In the genomic region with DNA sequence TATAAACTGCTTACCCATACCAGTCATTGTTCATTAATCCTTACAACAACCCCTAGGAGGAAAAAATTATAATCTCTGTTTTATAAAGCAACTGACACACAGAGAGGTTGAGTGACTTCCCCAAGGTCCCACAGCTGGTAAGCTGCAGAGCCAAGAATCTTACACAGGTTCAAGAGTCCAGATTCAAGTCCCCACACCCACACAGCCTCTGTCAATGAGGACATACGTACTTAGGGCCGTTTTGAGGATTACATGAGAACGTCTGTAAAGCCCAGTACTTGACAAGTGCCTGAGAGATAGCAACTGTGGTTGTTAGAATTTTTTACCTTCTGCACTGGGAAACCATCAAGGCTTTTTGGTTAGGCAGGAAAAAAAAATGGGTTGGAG, we compare ENCODE assay signal across 8 cellular contexts. TPM values are rescaled to one million over a fixed set of nuclear protein-coding genes. Genes with fewer than 3 reads are reported as not detected.
DNase-seq lines count a peak whose midpoint lies in the region; ATAC-seq, FAIRE-seq and TF ChIP-seq lines count a peak whose summit lies in the region.

No MANE protein-coding gene starts in this region.

- H3K9me3 Mint-ChIP-seq in Calu3 (ENCODE audit: low read depth, unreplicated experiment), result no peaks in the 10 kb centered on the region

- H3K4me3 ChIP-seq in K562, result peak overlapping the region; percentile 47; the same call in 1 of the 2 replicates
- peak overlapping the region; percentile 61 for H3K4me3 ChIP-seq in lower lobe of right lung

- H3K27ac Mint-ChIP-seq in Calu3 (ENCODE audit: unreplicated experiment), result peak overlapping the region; percentile 89

- H3K27me3 ChIP-seq in K562 (ENCODE audit: control insufficient read depth in 2 of 2, insufficient read depth in 2 of 2, low read length in 2 of 2), result no peaks in the 10 kb centered on the region
- no peaks in the 10 kb centered on the region for H3K27me3 ChIP-seq in lower lobe of right lung (ENCODE audit: low read depth)

- TF ChIP-seq EP300 in K562 (IDR thresholded peaks at IDR 0.05; ENCODE audit: low read length), result no peak

- no peaks in the 10 kb centered on the region for H3K36me3 ChIP-seq in K562 (ENCODE audit: control insufficient read depth, insufficient read depth, low read length)
- H3K36me3 ChIP-seq in lower lobe of right lung, result no peaks in the 10 kb centered on the region

- no peak for TF ChIP-seq RAD21 in K562 (CRISPR knock-in tag; conservative IDR thresholded peaks at IDR 0.05 in 1 of 2, IDR thresholded peaks at IDR 0.05 in 1 of 2)

- in situ Hi-C loops in K562 (cut with MboI), result no loop called here

- no peaks in the 10 kb centered on the region for H3K27me3 Mint-ChIP-seq in Calu3 (ENCODE audit: unreplicated experiment)

- peaks cover 12% of the 10 kb centered on the region for H3K4me1 Mint-ChIP-seq in Calu3 (ENCODE audit: low read depth, unreplicated experiment)

- H3K4me1 ChIP-seq in K562 (replicated peaks in 1 of 2; ENCODE audit: control insufficient read depth in 2 of 2, insufficient read depth in 2 of 2, low read length in 2 of 2) (peaks cover 11% of the 10 kb centered on the region in 2 experiments; a peak in 4 of 5 replicates), lower lobe of right lung (peaks cover 4% of the 10 kb centered on the region)

- FAIRE-seq in K562 (lab: Jason Lieb, UNC), result peak; percentile 51

- H3K27ac ChIP-seq in K562 (ENCODE audit: extremely low read depth, low read depth, low read length) (0 out of 3 replicates have a peak overlapping the region, but pooled peaks have one; percentile 74), lower lobe of right lung (peak overlapping the region; percentile 81)

- ATAC-seq in HG03066 (IDR thresholded peaks at IDR 0.05; ENCODE audit: low read depth, unreplicated experiment) (peak; percentile 10), K562 (peak; percentile 10), lower lobe of right lung (peak; percentile 34 to 56), HG03520 (IDR thresholded peaks at IDR 0.05; ENCODE audit: unreplicated experiment) (no peak)

- peaks cover 6% of the 10 kb centered on the region for H3K36me3 Mint-ChIP-seq in Calu3 (ENCODE audit: insufficient read depth, unreplicated experiment)

- H3K4me2 ChIP-seq in K562 (ENCODE audit: insufficient read depth, low read length), result peak overlapping the region; percentile 75

- H3K9me3 ChIP-seq in K562 (replicated peaks; ENCODE audit: control insufficient read depth, insufficient read depth, low read depth, low read length) (no peaks in the 10 kb centered on the region), lower lobe of right lung (no peaks in the 10 kb centered on the region)

- no TSS peak for BruUV-seq in Calu3 (replicated peaks; lab: Mats Ljungman, UMichigan)
- BruUV-seq in K562 (replicated peaks; lab: Mats Ljungman, UMichigan), result no TSS peak

- TF ChIP-seq CTCF in Calu3 (IDR thresholded peaks at IDR 0.05; ENCODE audit: unreplicated experiment) (no peak), K562 (IDR thresholded peaks at IDR 0.05 in 2 of 3, conservative IDR thresholded peaks at IDR 0.05 in 1 of 3; ENCODE audit: insufficient read depth in 2 of 3, low read depth in 1 of 3, low read length in 3 of 3) (no peak), lower lobe of right lung (IDR thresholded peaks at IDR 0.05) (no peak)

- CTCF ChIA-PET in Calu3 (lab: Charles Lee), result no interaction called here
- CTCF ChIA-PET in K562 (lab: Yijun Ruan, JAX; ENCODE audit: low intra/inter-chr PET ratio), result no interaction called here

- peak overlapping the region in 1 of 2 experiments; percentile 59; a peak in 2 of 4 replicates for H3K9ac ChIP-seq in K562 (ENCODE audit: insufficient read depth in 1 of 2, low read depth in 2 of 2, low read length in 2 of 2)

- intact Hi-C loops in Calu3 (cut with micrococcal nuclease; ENCODE audit: unreplicated experiment) (no loop called here), K562 (cut with micrococcal nuclease) (no loop called here), lower lobe of right lung (cut with DNase I) (no loop called here)

- TF ChIP-seq POLR2A in K562 (conservative IDR thresholded peaks at IDR 0.05), result no peak

- H3K4me3 Mint-ChIP-seq in Calu3 (ENCODE audit: low read depth, unreplicated experiment), result peak overlapping the region; percentile 78

- POLR2A ChIA-PET in K562 (lab: Yijun Ruan, JAX), result no interaction called here

- H3K9me1 ChIP-seq in K562 (ENCODE audit: control insufficient read depth, insufficient read depth, low read length), result no peaks in the 10 kb centered on the region

- WGBS in K562 (ENCODE audit: insufficient coverage, low coverage, missing lambda C conversion rate), result 6% methylated on average over 3 of the region's 3 CpGs

- H3K79me2 ChIP-seq in K562 (ENCODE audit: control insufficient read depth, insufficient read depth, low read length), result 0 out of 3 replicates have a peak, but pooled peaks cover 3% of the 10 kb centered on the region

- peak overlapping the region; percentile 80 for H2AFZ ChIP-seq in K562 (ENCODE audit: low read depth, low read length)

- DNase-seq in Calu3, result no peak
- DNase-seq in K562 (ENCODE audit: extremely low read depth in 1 of 4, low spot score in 3 of 4), result peak in 1 of 4 experiments; percentile 16
- DNase-seq in lower lobe of right lung, result no peak
- no peak for DNase-seq in NCI-H774 (lab: John Stamatoyannopoulos, UW)
- DNase-seq in stimulated activated CD4-positive, alpha-beta T cell treated with anti-CD3 and anti-CD28 coated beads, Interleukin-2, amount 100 ng/mL, for 24 hours, result no peak
- no peak for DNase-seq in DMS153 (lab: John Stamatoyannopoulos, UW)

- no peaks in the 10 kb centered on the region for H4K20me1 ChIP-seq in K562 (replicated peaks; ENCODE audit: control insufficient read depth, insufficient read depth, low read length)

TF ChIP-seq in K562, 482 proteins besides CTCF, POLR2A, EP300 and RAD21 (continues in another document):
- TF ChIP-seq KDM1A (IDR thresholded peaks at IDR 0.05) (peak; percentile 61), ELF4 (CRISPR knock-in tag; IDR thresholded peaks at IDR 0.05) (no peak), ZEB2 (IDR thresholded peaks at IDR 0.05) (no peak), TRIM24 (IDR thresholded peaks at IDR 0.05) (no peak), ETV5 (CRISPR knock-in tag; IDR thresholded peaks at IDR 0.05; ENCODE audit: low read depth) (no peak), ZNF133 (CRISPR knock-in tag; IDR thresholded peaks at IDR 0.05) (no peak), RB1 (IDR thresholded peaks at IDR 0.05; ENCODE audit: low read depth) (no peak), MAX (CRISPR knock-in tag; IDR thresholded peaks at IDR 0.05) (no peak), NFE2 (IDR thresholded peaks at IDR 0.05; ENCODE audit: low read depth) (no peak)

RNA-seq across cellular contexts. Expression of gene SLC25A43, which starts 0.6 kb away (rescaled TPM):
- total RNA-seq in Calu3 (2022), result 14.3 and 15.5 TPM in 2 replicates
- 2.7 and 4.8 TPM in 2 replicates for total RNA-seq in K562 (2011; cell fraction: chromatin; rRNA removed; ENCODE audit: low replicate concordance)
- 1.8 and 2.2 TPM in 2 replicates for total RNA-seq in K562 (2011; cell fraction: nucleolus; rRNA removed)
- total RNA-seq in K562 (2011; cell fraction: nucleoplasm; rRNA removed), result 3.0 and 3.7 TPM in 2 replicates
- 4.0 and 5.4 TPM in 2 replicates for total RNA-seq in K562 (2014; rRNA removed)
- 5.1 and 5.7 TPM in 2 replicates for total RNA-seq in K562 (2014; rRNA removed; fragmentation: Illumina TruSeq; extraction: Trizol)
- total RNA-seq in K562 (2015; rRNA removed; fragmentation: Illumina TruSeq; extraction: Trizol), result 4.4 and 5.0 TPM in 2 replicates
- 4.8 and 5.8 TPM in 2 replicates for total RNA-seq in K562 (2021)
- polyA plus RNA-seq in K562 (2011; rRNA removed), result 3.2 and 3.6 TPM in 2 replicates
- 3.0 and 3.3 TPM in 2 replicates for polyA plus RNA-seq in K562 (2011; cell fraction: cytosol; rRNA removed)
- 2.2 and 2.3 TPM in 2 replicates for polyA plus RNA-seq in K562 (2011; cell fraction: nucleus; rRNA removed)
- 6.8 and 11.2 TPM in 2 replicates for polyA plus RNA-seq in K562 (2012)
- 6.6 and 8.4 TPM in 2 replicates for polyA plus RNA-seq in K562 (2014; fragmentation: Illumina TruSeq; extraction: Trizol)
- polyA plus RNA-seq in K562 (2014; fragmentation: Nextera tagmentation; extraction: Ambion mirVana), result 1 to 10 TPM; 1.3 to 2.2 TPM
- 2.9 and 4.1 TPM in 2 replicates for polyA plus RNA-seq in K562 (2014; rRNA removed)
- 1.8 and 1.9 TPM in 2 replicates for polyA minus RNA-seq in K562 (2011; rRNA and poly(A)+ RNA removed)
- polyA minus RNA-seq in K562 (2011; cell fraction: cytosol; rRNA and poly(A)+ RNA removed), result 1.4 and 1.6 TPM in 2 replicates
- polyA minus RNA-seq in K562 (2011; cell fraction: nucleus; rRNA and poly(A)+ RNA removed), result 1.2 and 1.3 TPM in 2 replicates
- 14.9 TPM for total RNA-seq in lower lobe of right lung
